Comparison of ENCODE assay signal across 21 cellular contexts in the genomic region with DNA sequence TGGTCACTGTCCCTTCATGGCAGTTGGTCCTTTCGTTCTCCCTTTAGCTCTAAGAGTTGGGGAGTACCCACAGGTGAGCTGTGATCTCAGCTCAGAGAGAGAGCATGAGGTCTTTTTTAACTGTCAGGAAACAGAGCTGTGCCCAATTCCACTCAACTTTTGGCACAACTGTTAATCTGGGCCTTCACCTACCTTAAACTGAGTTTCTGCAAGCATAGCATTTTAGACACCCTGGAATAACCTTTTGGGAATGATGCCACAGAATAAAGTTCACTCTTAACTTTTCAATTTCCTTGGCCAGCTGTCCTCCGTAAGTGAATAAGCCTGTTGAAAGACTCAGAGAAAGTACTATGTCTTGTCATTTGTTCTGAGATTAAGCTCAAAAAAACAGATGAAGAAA.
"Had no signal": no experiment of that assay in that cellular context is flagged by ENCODE, and none has a peak within 500 bp of the region (broad histone marks: within the 10 kb centered on the region; RNA-seq: fewer than 3 reads in every experiment).

No MANE protein-coding gene starts in this region.

- H3K4me3 ChIP-seq: dorsolateral prefrontal cortex, hepatocyte, mucosa of descending colon, neural progenitor cell, ovary, suprapubic skin, thyroid gland, upper lobe of left lung, uterus had no signal

- H3K9ac ChIP-seq: neural progenitor cell had no signal

- H3K4me2 ChIP-seq: hepatocyte, neural progenitor cell had no signal

- H3K27ac ChIP-seq: hepatocyte, neural progenitor cell, ovary, suprapubic skin, thyroid gland, upper lobe of left lung, uterus had no signal

- H2AFZ ChIP-seq: hepatocyte, neural progenitor cell had no signal

- H3K4me1 ChIP-seq: neural progenitor cell, suprapubic skin, thyroid gland, upper lobe of left lung, uterus had no signal

- H3K79me2 ChIP-seq: hepatocyte had no signal

- H3K9me3 Mint-ChIP-seq: natural killer cell; neural progenitor cell; stimulated activated effector memory CD8-positive, alpha-beta T cell treated with anti-CD3 and anti-CD28 coated beads, Interleukin-12 subunit alpha, Interleukin-12 subunit beta, amount 100 ng/mL, for 72 hours had no signal

- H3K27me3 ChIP-seq: dorsolateral prefrontal cortex, hepatocyte, neural progenitor cell, ovary, suprapubic skin, thyroid gland, upper lobe of left lung, uterus had no signal

- H3K27ac Mint-ChIP-seq: natural killer cell; neural progenitor cell; stimulated activated effector memory CD8-positive, alpha-beta T cell treated with anti-CD3 and anti-CD28 coated beads, Interleukin-12 subunit alpha, Interleukin-12 subunit beta, amount 100 ng/mL, for 72 hours had no signal

- H3K9me3 ChIP-seq: mucosa of descending colon, ovary, suprapubic skin, thyroid gland, upper lobe of left lung, uterus had no signal

- ATAC-seq: left colon; mucosa of descending colon; natural killer cell; right cardiac atrium; stimulated activated effector memory CD8-positive, alpha-beta T cell treated with anti-CD3 and anti-CD28 coated beads, Interleukin-12 subunit alpha, Interleukin-12 subunit beta, amount 100 ng/mL, for 72 hours; stimulated activated naive CD8-positive, alpha-beta T cell treated with anti-CD3 and anti-CD28 coated beads, Interleukin-15, Interleukin-2, amounts not matched to agents 100 U/mL and 50 U/mL, for 24 hours had no signal

- H3K4me1 Mint-ChIP-seq: natural killer cell, neural progenitor cell had no signal

- H3K36me3 ChIP-seq: ovary, uterus had no signal

- H3K4me3 Mint-ChIP-seq: natural killer cell; neural progenitor cell; stimulated activated effector memory CD8-positive, alpha-beta T cell treated with anti-CD3 and anti-CD28 coated beads, Interleukin-12 subunit alpha, Interleukin-12 subunit beta, amount 100 ng/mL, for 72 hours had no signal

- DNase-seq: cortex of kidney; dorsolateral prefrontal cortex; effector CD8-positive, alpha-beta T cell; foreskin melanocyte; head of caudate nucleus; left colon; mucosa of descending colon; natural killer cell; nucleus accumbens; ovary; right cardiac atrium; stimulated activated CD4-positive, alpha-beta T cell treated with anti-CD3 and anti-CD28 coated beads, Interleukin-4, amount 100 ng/mL, for 1 hour; stimulated activated CD8-positive, alpha-beta memory T cell treated with anti-CD3 and anti-CD28 coated beads, Interleukin-4, amount 100 ng/mL, for 48 hours; stimulated activated naive CD8-positive, alpha-beta T cell treated with anti-CD3 and anti-CD28 coated beads, Interleukin-15, Interleukin-2, amounts not matched to agents 100 U/mL and 50 U/mL, for 24 hours; thyroid gland; upper lobe of left lung; uterus had no signal
